In the genomic region with DNA sequence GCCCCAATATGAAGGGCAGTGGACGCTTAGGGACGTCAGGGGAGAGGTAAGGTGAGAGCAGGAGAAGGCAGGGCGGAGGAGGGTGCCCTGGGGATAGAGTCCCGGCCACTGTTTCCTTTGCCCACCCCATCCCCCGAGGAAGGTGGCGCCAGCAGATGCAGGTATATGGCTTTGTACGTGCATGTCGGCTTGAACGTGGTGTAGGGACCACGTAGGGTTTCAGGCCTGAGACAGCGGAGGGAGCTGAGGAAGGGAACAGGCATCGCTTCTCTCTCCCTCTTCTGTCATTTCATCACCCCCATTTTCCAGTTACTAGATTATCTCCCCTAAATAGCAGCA, we compare ENCODE assay signal across 8 cellular contexts.
DNase-seq lines count a peak whose midpoint lies in the region; ATAC-seq and TF ChIP-seq lines count a peak whose summit lies in the region.

No MANE protein-coding gene starts in this region.

- H3K36me3 Mint-ChIP-seq in brain, result no peaks in the 10 kb centered on the region

- peak overlapping the region; percentile 82 for H3K4me3 ChIP-seq in ACC112 (ENCODE audit: low read depth, low read length)
- H3K4me3 ChIP-seq in muscle layer of duodenum (ENCODE audit: low read depth in 1 of 2, low read length in 2 of 2), result peak overlapping the region; percentile 41 to 59

- DNase-seq in HK-2 (ENCODE audit: unreplicated experiment) (no peak), NCI-H524 treated with DMSO at 0.1 percent for 48 hours (lab: John Stamatoyannopoulos, UW) (no peak), C1 segment of cervical spinal cord (lab: John Stamatoyannopoulos, UW) (no peak)

- ATAC-seq in GM19324 (IDR thresholded peaks at IDR 0.05; ENCODE audit: low FRiP score, unreplicated experiment) (peak; percentile 38), HG03378 (IDR thresholded peaks at IDR 0.05; ENCODE audit: unreplicated experiment) (peak; percentile 24)

- H3K9me3 ChIP-seq in muscle layer of duodenum (ENCODE audit: control insufficient read depth in 1 of 2, low read length in 2 of 2), result no peaks in the 10 kb centered on the region

- H3K27ac Mint-ChIP-seq in brain, result peak overlapping the region; percentile 40 to 99 (median 90)

- H3K9me3 Mint-ChIP-seq in brain, result peaks cover 0 to 13% (median 0%) of the 10 kb centered on the region in 5 experiments

- no peak for TF ChIP-seq CTCF in brain (conservative IDR thresholded peaks at IDR 0.05)

- H3K27me3 ChIP-seq in ACC112 (ENCODE audit: insufficient read depth, low read length) (no peaks in the 10 kb centered on the region), muscle layer of duodenum (ENCODE audit: low read depth, low read length) (no peaks in the 10 kb centered on the region)

- H3K36me3 ChIP-seq in ACC112 (ENCODE audit: insufficient read depth, low read length) (no peaks in the 10 kb centered on the region), muscle layer of duodenum (ENCODE audit: control insufficient read depth in 1 of 2, insufficient read depth in 2 of 2, low read length in 2 of 2) (no peaks in the 10 kb centered on the region)

- H3K79me2 ChIP-seq in ACC112 (ENCODE audit: control insufficient read depth, insufficient read depth, low read length, unreplicated experiment), result no peaks in the 10 kb centered on the region

- H3K27ac ChIP-seq in ACC112 (ENCODE audit: low read depth, low read length), result peak overlapping the region; percentile 69
- H3K27ac ChIP-seq in muscle layer of duodenum (ENCODE audit: low read length), result peak overlapping the region; percentile 54

- no peaks in the 10 kb centered on the region for H3K27me3 Mint-ChIP-seq in brain

- peak overlapping the region; percentile 91 for H2AFZ ChIP-seq in ACC112 (ENCODE audit: low read length, unreplicated experiment)

- H3K4me1 Mint-ChIP-seq in brain, result peaks cover 52% of the 10 kb centered on the region

- H3K4me1 ChIP-seq in ACC112 (ENCODE audit: control insufficient read depth, insufficient read depth, low read length, unreplicated experiment) (peaks cover 20% of the 10 kb centered on the region), muscle layer of duodenum (ENCODE audit: control insufficient read depth in 1 of 2, insufficient read depth in 2 of 2, low read length in 2 of 2) (peaks cover 0 to 10% of the 10 kb centered on the region in 2 donors)

- peak overlapping the region in 3 of 5 experiments; percentile 8 to 47 (median 43) for H3K4me3 Mint-ChIP-seq in brain
